Comparison of ENCODE assay signal across 10 cellular contexts in the genomic region with DNA sequence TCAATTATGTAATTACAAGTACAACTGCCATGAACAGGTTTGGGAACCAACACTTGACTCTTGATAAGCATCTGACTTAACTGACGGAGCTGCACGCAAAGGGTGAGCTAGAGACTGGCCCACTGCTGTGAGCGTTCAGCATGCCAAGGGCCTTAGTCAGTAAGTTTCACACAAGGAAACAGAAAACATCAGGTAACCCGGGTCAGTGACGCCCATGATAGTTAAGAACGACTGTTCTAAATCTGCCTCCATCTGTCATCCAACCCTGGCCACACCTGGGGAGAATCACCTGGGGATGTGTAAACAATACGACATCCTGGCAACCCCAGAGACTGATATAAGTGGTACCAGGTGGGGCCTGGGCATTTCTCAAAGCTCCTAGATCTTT. TPM values are rescaled to one million over a fixed set of nuclear protein-coding genes. Genes with fewer than 3 reads are reported as not detected.
DNase-seq lines count a peak whose midpoint lies in the region; TF ChIP-seq lines count a peak whose summit lies in the region.
"Had no signal": no experiment of that assay in that cellular context is flagged by ENCODE, and none has a peak within 500 bp of the region (broad histone marks: within the 10 kb centered on the region; RNA-seq: fewer than 3 reads in every experiment).

No MANE protein-coding gene starts in this region.

- TF ChIP-seq CTCF in epithelial cell of proximal tubule (conservative IDR thresholded peaks at IDR 0.05; ENCODE audit: low read depth, low read length) (no peak), progenitor cell of endocrine pancreas (IDR thresholded peaks at IDR 0.05; ENCODE audit: unreplicated experiment) (no peak), foreskin fibroblast (IDR thresholded peaks at IDR 0.05; ENCODE audit: low read depth, low read length) (no peak)

- H3K27ac Mint-ChIP-seq in progenitor cell of endocrine pancreas = peak overlapping the region; percentile 100

- peaks cover 34% of the 10 kb centered on the region for H3K4me1 Mint-ChIP-seq in progenitor cell of endocrine pancreas (ENCODE audit: low read depth)

- H3K9me3 Mint-ChIP-seq in progenitor cell of endocrine pancreas (ENCODE audit: low read depth) = no peaks in the 10 kb centered on the region

- peaks cover 12% of the 10 kb centered on the region for H3K36me3 Mint-ChIP-seq in progenitor cell of endocrine pancreas (ENCODE audit: insufficient read depth)

- H3K4me3 ChIP-seq in GM08714 (ENCODE audit: low read length) (peak overlapping the region; percentile 2; the same call in 1 of the 2 replicates), epithelial cell of proximal tubule (ENCODE audit: low read depth, low read length) (peak overlapping the region; percentile 29), foreskin fibroblast (ENCODE audit: low read depth in 1 of 2, low read length in 2 of 2) (no peak overlapping the region)

- no peaks in the 10 kb centered on the region for H3K27me3 Mint-ChIP-seq in progenitor cell of endocrine pancreas

- DNase-seq in NCI-H748 (lab: John Stamatoyannopoulos, UW; ENCODE audit: unreplicated experiment) (peak; percentile 73), epithelial cell of proximal tubule (ENCODE audit: low read depth) (peak; percentile 84), progenitor cell of endocrine pancreas (ENCODE audit: low spot score, unreplicated experiment) (no peak), retina (no peak), activated T-cell treated with anti-CD3 and anti-CD28 coated beads for 4 hours (no peak), foreskin fibroblast (no peak)
- DNase-seq in activated T-cell treated with anti-CD3 and anti-CD28 coated beads, Interleukin-2, amount 50 U/mL, for 1 hour = no peak
- DNase-seq: activated CD8-positive, alpha-beta memory T cell treated with anti-CD3 and anti-CD28 coated beads, Interleukin-2, amount 50 U/mL, for 4 hours; NK-92 treated with Interleukin-12 subunit alpha and Interleukin-12 subunit beta, amount 100 ng/mL, for 24 hours had no signal

- peak overlapping the region; percentile 72 for H3K4me3 Mint-ChIP-seq in progenitor cell of endocrine pancreas (ENCODE audit: low read depth)

RNA-seq across cellular contexts. Expression of gene SMIM5, which starts 12.3 kb away (rescaled TPM):
- total RNA-seq in epithelial cell of proximal tubule = 0.63 and 0.94 TPM in 2 replicates
- 3.3 and 4.4 TPM in 2 replicates for total RNA-seq in progenitor cell of endocrine pancreas

RNA-seq across cellular contexts. Expression of gene RECQL5, which starts 21.5 kb away (rescaled TPM):
- total RNA-seq in epithelial cell of proximal tubule = 20.0 and 25.7 TPM in 2 replicates
- 66.8 and 67.7 TPM in 2 replicates for total RNA-seq in progenitor cell of endocrine pancreas

RNA-seq across cellular contexts. Expression of gene SAP30BP, which starts 21.6 kb away (rescaled TPM):
- total RNA-seq in epithelial cell of proximal tubule = 95.8 and 107 TPM in 2 replicates
- 102 and 103 TPM in 2 replicates for total RNA-seq in progenitor cell of endocrine pancreas

RNA-seq across cellular contexts. Expression of gene MYO15B, which starts 57.9 kb away (rescaled TPM):
- total RNA-seq in epithelial cell of proximal tubule (0.36 and 5.4 TPM in 2 replicates), progenitor cell of endocrine pancreas (336 and 337 TPM in 2 replicates)

Comparison
In these comparisons a context has a peak if more than half of its experiments do, and no peak if none do; other contexts are left out.
1. H3K4me3 ChIP-seq: peak in GM08714 (single experiment) and epithelial cell of proximal tubule (single experiment); none in foreskin fibroblast (0 of 2).
2. DNase-seq: peak in NCI-H748 (single experiment) and epithelial cell of proximal tubule (single experiment); none in progenitor cell of endocrine pancreas (single experiment), retina (single experiment), activated T-cell treated with anti-CD3 and anti-CD28 coated beads for 4 hours (single experiment), activated T-cell treated with anti-CD3 and anti-CD28 coated beads, Interleukin-2, amount 50 U/mL, for 1 hour (single experiment) and foreskin fibroblast (0 of 2).